Comparison of ENCODE assay signal across 26 cellular contexts in genomic region chr19:1219786-1220451, GRCh38.
"Had no signal": no experiment of that assay in that cellular context is flagged by ENCODE, and none has a peak within 500 bp of the region (broad histone marks: within the 10 kb centered on the region; RNA-seq: fewer than 3 reads in every experiment).

No MANE protein-coding gene starts in this region.

- H3K27ac Mint-ChIP-seq: activated naive CD4-positive, alpha-beta T cell treated with anti-CD3 and anti-CD28 coated beads, Interleukin-2, amount 50 U/mL, for 72 hours; activated T-cell treated with anti-CD3 and anti-CD28 coated beads, Interleukin-2, amount 50 U/mL, for 72 hours; natural killer cell; neural progenitor cell; stimulated activated effector memory CD8-positive, alpha-beta T cell treated with anti-CD3 and anti-CD28 coated beads, Interleukin-12 subunit alpha, Interleukin-12 subunit beta, amount 100 ng/mL, for 72 hours; stimulated activated naive CD8-positive, alpha-beta T cell treated with anti-CD3 and anti-CD28 coated beads, Interleukin-15, Interleukin-2, amounts not matched to agents 100 ng/mL and 50 ng/mL, for 24 hours had no signal

- H3K27ac ChIP-seq: neural progenitor cell had no signal

- H3K9me3 Mint-ChIP-seq: activated naive CD4-positive, alpha-beta T cell treated with anti-CD3 and anti-CD28 coated beads, Interleukin-2, amount 50 U/mL, for 72 hours; activated T-cell treated with anti-CD3 and anti-CD28 coated beads, Interleukin-2, amount 50 U/mL, for 72 hours; natural killer cell; neural progenitor cell; stimulated activated effector memory CD8-positive, alpha-beta T cell treated with anti-CD3 and anti-CD28 coated beads, Interleukin-12 subunit alpha, Interleukin-12 subunit beta, amount 100 ng/mL, for 72 hours; stimulated activated naive CD8-positive, alpha-beta T cell treated with anti-CD3 and anti-CD28 coated beads, Interleukin-15, Interleukin-2, amounts not matched to agents 100 ng/mL and 50 ng/mL, for 24 hours had no signal

- H3K4me1 Mint-ChIP-seq: natural killer cell; stimulated activated effector memory CD8-positive, alpha-beta T cell treated with anti-CD3 and anti-CD28 coated beads, Interleukin-12 subunit alpha, Interleukin-12 subunit beta, amount 100 ng/mL, for 72 hours had no signal

- H3K27me3 ChIP-seq: dorsolateral prefrontal cortex, gastroesophageal sphincter, neural progenitor cell had no signal

- H3K4me3 ChIP-seq: coronary artery, dorsolateral prefrontal cortex, gastroesophageal sphincter, lower lobe of right lung, neural progenitor cell, skin epidermis, thoracic aorta had no signal

- H3K27me3 Mint-ChIP-seq: stimulated activated naive CD8-positive, alpha-beta T cell treated with anti-CD3 and anti-CD28 coated beads, Interleukin-15, Interleukin-2, amounts not matched to agents 100 ng/mL and 50 ng/mL, for 24 hours had no signal

- H3K9me3 ChIP-seq: gastroesophageal sphincter, lower lobe of right lung, thoracic aorta had no signal

- H3K4me3 Mint-ChIP-seq: activated T-cell treated with anti-CD3 and anti-CD28 coated beads, Interleukin-2, amount 50 U/mL, for 72 hours; natural killer cell; neural progenitor cell; stimulated activated effector memory CD8-positive, alpha-beta T cell treated with anti-CD3 and anti-CD28 coated beads, Interleukin-12 subunit alpha, Interleukin-12 subunit beta, amount 100 ng/mL, for 72 hours; stimulated activated naive CD8-positive, alpha-beta T cell treated with anti-CD3 and anti-CD28 coated beads, Interleukin-15, Interleukin-2, amounts not matched to agents 100 ng/mL and 50 ng/mL, for 24 hours had no signal

- ATAC-seq: activated naive CD4-positive, alpha-beta T cell treated with anti-CD3 and anti-CD28 coated beads, Interleukin-2, amount 50 U/mL, for 72 hours; activated T-cell treated with anti-CD3 and anti-CD28 coated beads, Interleukin-2, amount 50 U/mL, for 72 hours; gastroesophageal sphincter; left colon; lower lobe of right lung; natural killer cell; sciatic nerve; stimulated activated effector memory CD8-positive, alpha-beta T cell treated with anti-CD3 and anti-CD28 coated beads, Interleukin-12 subunit alpha, Interleukin-12 subunit beta, amount 100 ng/mL, for 72 hours had no signal

- H3K36me3 ChIP-seq: neural progenitor cell had no signal

- DNase-seq: activated CD4-positive, alpha-beta T cell treated with anti-CD3 and anti-CD28 coated beads for 4 hours; activated CD4-positive, alpha-beta T cell treated with anti-CD3 and anti-CD28 coated beads, Interleukin-2, amount 50 U/mL, for 4 hours; activated naive CD4-positive, alpha-beta T cell; activated T-cell treated with anti-CD3 and anti-CD28 coated beads for 4 hours; activated T-cell treated with anti-CD3 and anti-CD28 coated beads, Interleukin-2, amount 50 U/mL, for 72 hours; cerebellar nuclear complex; dorsolateral prefrontal cortex; effector memory CD4-positive, alpha-beta T cell; erythroblast; hippocampal formation; left colon; lower lobe of right lung; mesenchymal stem cell; natural killer cell; posterior cingulate gyrus; stimulated activated CD4-positive, alpha-beta T cell treated with anti-CD3 and anti-CD28 coated beads, Interleukin-4, amount 100 ng/mL, for 24 hours; trophoblast cell had no signal

- H3K9ac ChIP-seq: neural progenitor cell had no signal

- H3K4me1 ChIP-seq: neural progenitor cell had no signal

- H3K4me2 ChIP-seq: neural progenitor cell had no signal

- H2AFZ ChIP-seq: neural progenitor cell had no signal

- H3K36me3 Mint-ChIP-seq: activated naive CD4-positive, alpha-beta T cell treated with anti-CD3 and anti-CD28 coated beads, Interleukin-2, amount 50 U/mL, for 72 hours; natural killer cell; neural progenitor cell had no signal
